23 cellular contexts compared by ENCODE assay signal in the genomic region with DNA sequence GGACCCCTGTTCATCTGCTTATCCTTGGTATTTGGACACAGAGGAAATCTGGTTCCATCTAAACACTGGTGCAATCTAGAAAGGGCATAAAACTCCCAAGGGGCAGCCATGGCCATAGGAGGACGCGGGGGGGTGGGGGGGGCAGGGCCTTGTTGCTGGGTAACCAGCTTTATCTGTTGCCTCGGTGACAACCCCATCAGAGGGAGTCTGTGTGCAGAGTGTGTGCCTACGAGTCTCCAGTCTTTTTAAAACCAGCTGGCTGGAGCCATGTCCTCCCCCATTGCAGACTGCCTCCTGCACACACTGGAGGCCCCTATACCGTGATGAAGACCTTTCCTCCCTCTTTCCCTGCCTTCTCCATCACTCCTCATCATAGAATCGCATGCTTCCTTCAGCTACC. TPM values are rescaled to one million over a fixed set of nuclear protein-coding genes. Genes with fewer than 3 reads are reported as not detected.
DNase-seq lines count a peak whose midpoint lies in the region; TF ChIP-seq lines count a peak whose summit lies in the region.
"Had no signal": no experiment of that assay in that cellular context is flagged by ENCODE, and none has a peak within 500 bp of the region (broad histone marks: within the 10 kb centered on the region; RNA-seq: fewer than 3 reads in every experiment).

No MANE protein-coding gene starts in this region.

- H3K4me1 ChIP-seq in osteoblast (ENCODE audit: insufficient read depth, low read length), result peaks cover 7% of the 10 kb centered on the region
- H3K4me1 ChIP-seq: adrenal gland, Caco-2, prostate gland, SJCRH30 had no signal

- H3K27ac ChIP-seq in osteoblast (ENCODE audit: low read depth, low read length), result peak overlapping the region; percentile 25
- H3K27ac ChIP-seq: adrenal gland, cardiac muscle cell, KMS-11, prostate gland, SJCRH30, tibial nerve had no signal

- H3K27me3 ChIP-seq in osteoblast (ENCODE audit: insufficient read depth, low read length), result no peaks in the 10 kb centered on the region
- H3K27me3 ChIP-seq: BE2C, cardiac muscle cell had no signal

- peak overlapping the region; percentile 87 for H3K27ac Mint-ChIP-seq in chondrocyte (ENCODE audit: unreplicated experiment)
- H3K27ac Mint-ChIP-seq in activated naive CD4-positive, alpha-beta T cell treated with anti-CD3 and anti-CD28 coated beads for 36 hours, result no peak overlapping the region
- H3K27ac Mint-ChIP-seq: activated T-cell treated with anti-CD3 and anti-CD28 coated beads, Interleukin-2, amount 50 U/mL, for 24 hours; dendritic cell treated with granulocyte-macrophage colony-stimulating factor and Interleukin-4, amounts not matched to agents 40 ng/mL and 50 ng/mL, for 4 days; stimulated activated naive CD8-positive, alpha-beta T cell treated with anti-CD3 and anti-CD28 coated beads, Interleukin-15, amount 100 ng/mL, for 72 hours had no signal

- H3K4me1 Mint-ChIP-seq in chondrocyte (ENCODE audit: low read depth), result peaks cover 66% of the 10 kb centered on the region
- H3K4me1 Mint-ChIP-seq in activated naive CD4-positive, alpha-beta T cell treated with anti-CD3 and anti-CD28 coated beads for 36 hours (ENCODE audit: low read depth), result peaks cover 6% of the 10 kb centered on the region
- H3K4me1 Mint-ChIP-seq: stimulated activated naive CD8-positive, alpha-beta T cell treated with anti-CD3 and anti-CD28 coated beads, Interleukin-15, amount 100 ng/mL, for 72 hours had no signal

- no peaks in the 10 kb centered on the region for H3K9me3 Mint-ChIP-seq in chondrocyte (ENCODE audit: low read depth)
- H3K9me3 Mint-ChIP-seq in activated naive CD4-positive, alpha-beta T cell treated with anti-CD3 and anti-CD28 coated beads for 36 hours, result no peaks in the 10 kb centered on the region
- H3K9me3 Mint-ChIP-seq: activated T-cell treated with anti-CD3 and anti-CD28 coated beads, Interleukin-2, amount 50 U/mL, for 24 hours; dendritic cell treated with granulocyte-macrophage colony-stimulating factor and Interleukin-4, amounts not matched to agents 40 ng/mL and 50 ng/mL, for 4 days; nephron; stimulated activated naive CD8-positive, alpha-beta T cell treated with anti-CD3 and anti-CD28 coated beads, Interleukin-15, amount 100 ng/mL, for 72 hours had no signal

- H3K27me3 Mint-ChIP-seq in chondrocyte (ENCODE audit: low read depth), result no peaks in the 10 kb centered on the region
- peaks cover 34% of the 10 kb centered on the region for H3K27me3 Mint-ChIP-seq in activated naive CD4-positive, alpha-beta T cell treated with anti-CD3 and anti-CD28 coated beads for 36 hours (ENCODE audit: low read depth)

- H3K79me2 ChIP-seq in osteoblast (ENCODE audit: insufficient read depth, low read length), result no peaks in the 10 kb centered on the region

- no peaks in the 10 kb centered on the region for H3K9me3 ChIP-seq in osteoblast (ENCODE audit: low read depth, low read length)
- H3K9me3 ChIP-seq: adrenal gland, BE2C, Caco-2, prostate gland, SJCRH30, tibial nerve had no signal

- H3K36me3 ChIP-seq in osteoblast (ENCODE audit: insufficient read depth, low read length), result no peaks in the 10 kb centered on the region
- H3K36me3 ChIP-seq: adrenal gland, BE2C, cardiac muscle cell, prostate gland, SJCRH30, tibial nerve had no signal

- CTCF ChIA-PET in activated naive CD4-positive, alpha-beta T cell treated with anti-CD3 and anti-CD28 coated beads for 36 hours (lab: Charles Lee), result interaction anchor here (6.5 to 11.2 kb wide), 2 partner anchors 122 to 323 kb away, joined by 40 to 184 read pairs; no protein-coding TSS in a partner anchor

- intact Hi-C loops in activated naive CD4-positive, alpha-beta T cell treated with anti-CD3 and anti-CD28 coated beads for 36 hours (cut with micrococcal nuclease), result loop anchor here (5.0 kb wide), 2 partner anchors 245 to 300 kb away; no protein-coding TSS in a partner anchor

- H3K4me3 ChIP-seq in osteoblast (ENCODE audit: insufficient read depth, low read length), result no peak overlapping the region
- H3K4me3 ChIP-seq: adrenal gland, cardiac muscle cell, prostate gland, SJCRH30, tibial nerve had no signal

- peak overlapping the region; percentile 40 for H3K4me2 ChIP-seq in osteoblast (ENCODE audit: insufficient read depth, low read length)
- H3K4me2 ChIP-seq: KMS-11 had no signal

- H4K20me1 ChIP-seq in osteoblast (ENCODE audit: insufficient read depth, low read length), result no peaks in the 10 kb centered on the region

- H3K4me3 Mint-ChIP-seq in chondrocyte (ENCODE audit: unreplicated experiment), result no peak overlapping the region
- no peak overlapping the region for H3K4me3 Mint-ChIP-seq in activated naive CD4-positive, alpha-beta T cell treated with anti-CD3 and anti-CD28 coated beads for 36 hours
- H3K4me3 Mint-ChIP-seq: activated T-cell treated with anti-CD3 and anti-CD28 coated beads, Interleukin-2, amount 50 U/mL, for 24 hours; dendritic cell treated with granulocyte-macrophage colony-stimulating factor and Interleukin-4, amounts not matched to agents 40 ng/mL and 50 ng/mL, for 4 days; nephron; stimulated activated naive CD8-positive, alpha-beta T cell treated with anti-CD3 and anti-CD28 coated beads, Interleukin-15, amount 100 ng/mL, for 72 hours had no signal

- DNase-seq in NCI-H1436 (lab: John Stamatoyannopoulos, UW) (peak; percentile 29), NCI-H1436 treated with DMSO at 0.1 percent for 48 hours (lab: John Stamatoyannopoulos, UW) (no peak), M059J (ENCODE audit: low read depth) (peak; percentile 19), chondrocyte (ENCODE audit: low spot score) (peak; percentile 27), osteoblast (ENCODE audit: insufficient read length, low spot score, missing footprints) (peak; percentile 85), NOMO-1 (lab: John Stamatoyannopoulos, UW; ENCODE audit: unreplicated experiment in 2 of 2) (no peak), AML-193 (lab: John Stamatoyannopoulos, UW) (no peak)
- DNase-seq in activated naive CD4-positive, alpha-beta T cell treated with anti-CD3 and anti-CD28 coated beads for 36 hours, result no peak
- DNase-seq: activated T-cell treated with anti-CD3 and anti-CD28 coated beads, Interleukin-2, amount 50 U/mL, for 24 hours; Caco-2; left ventricle myocardium superior; NCI-H2029; SJCRH30; stimulated activated naive CD8-positive, alpha-beta T cell treated with anti-CD3 and anti-CD28 coated beads, Interleukin-15, amount 100 ng/mL, for 72 hours; T-helper 1 cell had no signal

- H2AFZ ChIP-seq in osteoblast (ENCODE audit: low read length), result peak overlapping the region; percentile 68

- TF ChIP-seq CTCF in chondrocyte (IDR thresholded peaks at IDR 0.05) (no peak), osteoblast (IDR thresholded peaks at IDR 0.05; ENCODE audit: extremely low read depth, low read depth, low read length) (no peak)

- peaks cover 17% of the 10 kb centered on the region for H3K36me3 Mint-ChIP-seq in chondrocyte (ENCODE audit: low read depth)
- no peaks in the 10 kb centered on the region for H3K36me3 Mint-ChIP-seq in activated naive CD4-positive, alpha-beta T cell treated with anti-CD3 and anti-CD28 coated beads for 36 hours (ENCODE audit: low read depth)

RNA-seq across cellular contexts. Expression of gene CORO2B, which starts 26.4 kb away (rescaled TPM):
- total RNA-seq in M059J (2014; rRNA removed; shearing (Covaris generic)), result 6.7 and 10.5 TPM in 2 replicates
- 79.4 to 123 TPM (median 82.5 TPM) in 3 replicates for total RNA-seq in chondrocyte
- 10.5 and 14.1 TPM in 2 replicates for total RNA-seq in osteoblast
- not detected for total RNA-seq in activated naive CD4-positive, alpha-beta T cell treated with anti-CD3 and anti-CD28 coated beads for 36 hours
- total RNA-seq: SJCRH30 had no signal

Comparison
In these comparisons a context has a peak if more than half of its experiments do, and no peak if none do; other contexts are left out.
1. DNase-seq: peak in NCI-H1436 (single experiment), M059J (single experiment), chondrocyte (single experiment) and osteoblast (single experiment); none in NCI-H1436 treated with DMSO at 0.1 percent for 48 hours (single experiment), NOMO-1 (0 of 2), activated naive CD4-positive, alpha-beta T cell treated with anti-CD3 and anti-CD28 coated beads for 36 hours (single experiment) and AML-193 (0 of 2).